ENCODE assay signal across 1 cellular context in the genomic region with DNA sequence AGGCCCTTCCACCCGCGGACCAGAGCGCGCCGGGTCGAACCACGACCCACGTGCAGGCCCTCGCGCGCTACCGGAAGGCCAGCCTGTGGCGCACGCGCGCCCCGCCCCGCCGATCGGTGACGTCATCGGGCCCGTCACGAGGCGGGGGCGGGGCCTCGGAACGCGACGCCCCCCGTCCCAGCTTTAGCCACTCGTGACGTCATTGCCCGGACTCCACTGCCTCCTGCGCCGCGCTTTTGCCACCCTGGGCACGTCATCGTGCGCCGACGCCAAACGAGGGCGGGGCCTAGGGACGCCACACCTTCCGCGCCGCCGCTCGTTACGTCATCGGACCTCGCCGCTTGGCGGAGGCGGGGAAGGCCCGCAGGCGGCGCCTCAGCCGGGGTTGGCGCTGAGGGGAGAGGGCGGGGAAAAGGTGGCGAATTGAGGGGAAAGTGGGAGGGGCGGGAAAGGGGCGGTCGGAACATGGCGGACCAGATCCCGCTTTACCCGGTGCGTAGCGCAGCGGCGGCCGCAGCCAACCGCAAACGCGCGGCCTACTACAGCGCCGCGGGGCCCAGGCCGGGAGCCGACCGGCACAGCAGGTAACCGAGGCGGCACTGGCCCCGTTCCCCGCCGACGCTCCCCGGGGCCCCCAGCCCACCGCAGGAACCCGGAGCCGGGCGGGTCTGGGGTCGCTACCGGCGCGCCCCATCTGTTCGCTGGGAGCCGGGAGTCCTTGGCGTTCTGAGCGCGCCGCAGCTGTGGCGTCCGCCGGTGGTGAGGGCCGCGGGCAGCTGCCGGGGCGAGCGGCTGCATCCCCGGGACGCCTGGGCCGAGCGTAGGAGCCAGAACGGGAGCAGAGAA.
TF ChIP-seq lines count a peak whose summit lies in the region.

Gene ATP9B (plus strand): TSS at position 449 of the 846 bp plus-strand sequence. CDS start 17 bp downstream, at position 466.

TF ChIP-seq in HepG2, 621 proteins besides CTCF, POLR2A, EP300 and RAD21 (continued from another document and continues in another):
- TF ChIP-seq ZBTB14 (CRISPR knock-in tag; IDR thresholded peaks at IDR 0.05): no peak
- TF ChIP-seq, protein P1, sequence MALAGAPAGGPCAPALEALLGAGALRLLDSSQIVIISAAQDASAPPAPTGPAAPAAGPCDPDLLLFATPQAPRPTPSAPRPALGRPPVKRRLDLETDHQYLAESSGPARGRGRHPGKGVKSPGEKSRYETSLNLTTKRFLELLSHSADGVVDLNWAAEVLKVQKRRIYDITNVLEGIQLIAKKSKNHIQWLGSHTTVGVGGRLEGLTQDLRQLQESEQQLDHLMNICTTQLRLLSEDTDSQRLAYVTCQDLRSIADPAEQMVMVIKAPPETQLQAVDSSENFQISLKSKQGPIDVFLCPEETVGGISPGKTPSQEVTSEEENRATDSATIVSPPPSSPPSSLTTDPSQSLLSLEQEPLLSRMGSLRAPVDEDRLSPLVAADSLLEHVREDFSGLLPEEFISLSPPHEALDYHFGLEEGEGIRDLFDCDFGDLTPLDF (CRISPR knock-in tag; IDR thresholded peaks at IDR 0.05): peak; percentile 34; the same call in 1 of the 2 replicates
- peak; percentile 45 for TF ChIP-seq GATAD2A (CRISPR knock-in tag; IDR thresholded peaks at IDR 0.05)
- TF ChIP-seq, protein P2, sequence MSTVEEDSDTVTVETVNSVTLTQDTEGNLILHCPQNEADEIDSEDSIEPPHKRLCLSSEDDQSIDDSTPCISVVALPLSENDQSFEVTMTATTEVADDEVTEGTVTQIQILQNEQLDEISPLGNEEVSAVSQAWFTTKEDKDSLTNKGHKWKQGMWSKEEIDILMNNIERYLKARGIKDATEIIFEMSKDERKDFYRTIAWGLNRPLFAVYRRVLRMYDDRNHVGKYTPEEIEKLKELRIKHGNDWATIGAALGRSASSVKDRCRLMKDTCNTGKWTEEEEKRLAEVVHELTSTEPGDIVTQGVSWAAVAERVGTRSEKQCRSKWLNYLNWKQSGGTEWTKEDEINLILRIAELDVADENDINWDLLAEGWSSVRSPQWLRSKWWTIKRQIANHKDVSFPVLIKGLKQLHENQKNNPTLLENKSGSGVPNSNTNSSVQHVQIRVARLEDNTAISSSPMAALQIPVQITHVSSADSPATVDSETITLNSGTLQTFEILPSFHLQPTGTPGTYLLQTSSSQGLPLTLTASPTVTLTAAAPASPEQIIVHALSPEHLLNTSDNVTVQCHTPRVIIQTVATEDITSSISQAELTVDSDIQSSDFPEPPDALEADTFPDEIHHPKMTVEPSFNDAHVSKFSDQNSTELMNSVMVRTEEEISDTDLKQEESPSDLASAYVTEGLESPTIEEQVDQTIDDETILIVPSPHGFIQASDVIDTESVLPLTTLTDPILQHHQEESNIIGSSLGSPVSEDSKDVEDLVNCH (CRISPR knock-in tag; IDR thresholded peaks at IDR 0.05): 0 out of 2 replicates have a peak, but pooled peaks have one; percentile 48
- no peak for TF ChIP-seq MIER2 (CRISPR knock-in tag; IDR thresholded peaks at IDR 0.05)
- no peak for TF ChIP-seq TEF (CRISPR knock-in tag; IDR thresholded peaks at IDR 0.05)
- peak; percentile 99 for TF ChIP-seq ATF7 (IDR thresholded peaks at IDR 0.05)
- TF ChIP-seq ATF7 (CRISPR knock-in tag; IDR thresholded peaks at IDR 0.05): peak; percentile 98
- no peak for TF ChIP-seq ZUFSP (CRISPR knock-in tag; IDR thresholded peaks at IDR 0.05; ENCODE audit: borderline replicate concordance)
- TF ChIP-seq, protein P3, sequence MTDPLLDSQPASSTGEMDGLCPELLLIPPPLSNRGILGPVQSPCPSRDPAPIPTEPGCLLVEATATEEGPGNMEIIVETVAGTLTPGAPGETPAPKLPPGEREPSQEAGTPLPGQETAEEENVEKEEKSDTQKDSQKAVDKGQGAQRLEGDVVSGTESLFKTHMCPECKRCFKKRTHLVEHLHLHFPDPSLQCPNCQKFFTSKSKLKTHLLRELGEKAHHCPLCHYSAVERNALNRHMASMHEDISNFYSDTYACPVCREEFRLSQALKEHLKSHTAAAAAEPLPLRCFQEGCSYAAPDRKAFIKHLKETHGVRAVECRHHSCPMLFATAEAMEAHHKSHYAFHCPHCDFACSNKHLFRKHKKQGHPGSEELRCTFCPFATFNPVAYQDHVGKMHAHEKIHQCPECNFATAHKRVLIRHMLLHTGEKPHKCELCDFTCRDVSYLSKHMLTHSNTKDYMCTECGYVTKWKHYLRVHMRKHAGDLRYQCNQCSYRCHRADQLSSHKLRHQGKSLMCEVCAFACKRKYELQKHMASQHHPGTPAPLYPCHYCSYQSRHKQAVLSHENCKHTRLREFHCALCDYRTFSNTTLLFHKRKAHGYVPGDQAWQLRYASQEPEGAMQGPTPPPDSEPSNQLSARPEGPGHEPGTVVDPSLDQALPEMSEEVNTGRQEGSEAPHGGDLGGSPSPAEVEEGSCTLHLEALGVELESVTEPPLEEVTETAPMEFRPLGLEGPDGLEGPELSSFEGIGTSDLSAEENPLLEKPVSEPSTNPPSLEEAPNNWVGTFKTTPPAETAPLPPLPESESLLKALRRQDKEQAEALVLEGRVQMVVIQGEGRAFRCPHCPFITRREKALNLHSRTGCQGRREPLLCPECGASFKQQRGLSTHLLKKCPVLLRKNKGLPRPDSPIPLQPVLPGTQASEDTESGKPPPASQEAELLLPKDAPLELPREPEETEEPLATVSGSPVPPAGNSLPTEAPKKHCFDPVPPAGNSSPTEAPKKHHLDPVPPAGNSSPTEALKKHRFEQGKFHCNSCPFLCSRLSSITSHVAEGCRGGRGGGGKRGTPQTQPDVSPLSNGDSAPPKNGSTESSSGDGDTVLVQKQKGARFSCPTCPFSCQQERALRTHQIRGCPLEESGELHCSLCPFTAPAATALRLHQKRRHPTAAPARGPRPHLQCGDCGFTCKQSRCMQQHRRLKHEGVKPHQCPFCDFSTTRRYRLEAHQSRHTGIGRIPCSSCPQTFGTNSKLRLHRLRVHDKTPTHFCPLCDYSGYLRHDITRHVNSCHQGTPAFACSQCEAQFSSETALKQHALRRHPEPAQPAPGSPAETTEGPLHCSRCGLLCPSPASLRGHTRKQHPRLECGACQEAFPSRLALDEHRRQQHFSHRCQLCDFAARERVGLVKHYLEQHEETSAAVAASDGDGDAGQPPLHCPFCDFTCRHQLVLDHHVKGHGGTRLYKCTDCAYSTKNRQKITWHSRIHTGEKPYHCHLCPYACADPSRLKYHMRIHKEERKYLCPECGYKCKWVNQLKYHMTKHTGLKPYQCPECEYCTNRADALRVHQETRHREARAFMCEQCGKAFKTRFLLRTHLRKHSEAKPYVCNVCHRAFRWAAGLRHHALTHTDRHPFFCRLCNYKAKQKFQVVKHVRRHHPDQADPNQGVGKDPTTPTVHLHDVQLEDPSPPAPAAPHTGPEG (CRISPR knock-in tag; IDR thresholded peaks at IDR 0.05): no peak
- TF ChIP-seq MXD1 (CRISPR knock-in tag; IDR thresholded peaks at IDR 0.05): peak; percentile 38
- no peak for TF ChIP-seq ERF (CRISPR knock-in tag; IDR thresholded peaks at IDR 0.05)
- TF ChIP-seq ZNF652 (CRISPR knock-in tag; IDR thresholded peaks at IDR 0.05; ENCODE audit: borderline replicate concordance, low read depth): no peak
- peak; percentile 67 for TF ChIP-seq ZNF883 (CRISPR knock-in tag; IDR thresholded peaks at IDR 0.05; ENCODE audit: not compliant biosample characterization)
- no peak for TF ChIP-seq ZNF460 (CRISPR knock-in tag; IDR thresholded peaks at IDR 0.05; ENCODE audit: borderline replicate concordance)
- TF ChIP-seq ZNF674 (CRISPR knock-in tag; IDR thresholded peaks at IDR 0.05; ENCODE audit: low read depth): peak; percentile 93; the same call in 1 of the 2 replicates
- peak; percentile 96; the same call in 1 of the 2 replicates for TF ChIP-seq ZNF34 (CRISPR knock-in tag; IDR thresholded peaks at IDR 0.05; ENCODE audit: borderline replicate concordance)
- TF ChIP-seq, protein P4, sequence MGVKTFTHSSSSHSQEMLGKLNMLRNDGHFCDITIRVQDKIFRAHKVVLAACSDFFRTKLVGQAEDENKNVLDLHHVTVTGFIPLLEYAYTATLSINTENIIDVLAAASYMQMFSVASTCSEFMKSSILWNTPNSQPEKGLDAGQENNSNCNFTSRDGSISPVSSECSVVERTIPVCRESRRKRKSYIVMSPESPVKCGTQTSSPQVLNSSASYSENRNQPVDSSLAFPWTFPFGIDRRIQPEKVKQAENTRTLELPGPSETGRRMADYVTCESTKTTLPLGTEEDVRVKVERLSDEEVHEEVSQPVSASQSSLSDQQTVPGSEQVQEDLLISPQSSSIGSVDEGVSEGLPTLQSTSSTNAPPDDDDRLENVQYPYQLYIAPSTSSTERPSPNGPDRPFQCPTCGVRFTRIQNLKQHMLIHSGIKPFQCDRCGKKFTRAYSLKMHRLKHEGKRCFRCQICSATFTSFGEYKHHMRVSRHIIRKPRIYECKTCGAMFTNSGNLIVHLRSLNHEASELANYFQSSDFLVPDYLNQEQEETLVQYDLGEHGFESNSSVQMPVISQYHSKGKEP (CRISPR knock-in tag; IDR thresholded peaks at IDR 0.05): no peak
- no peak for TF ChIP-seq ZNF775 (CRISPR knock-in tag; IDR thresholded peaks at IDR 0.05; ENCODE audit: borderline replicate concordance)
- TF ChIP-seq MAFK (conservative IDR thresholded peaks at IDR 0.05 in 1 of 2, IDR thresholded peaks at IDR 0.05 in 1 of 2; ENCODE audit: low read length in 2 of 2): no peak
- TF ChIP-seq ZNF543 (CRISPR knock-in tag; IDR thresholded peaks at IDR 0.05): peak; percentile 58; the same call in 1 of the 2 replicates
- TF ChIP-seq UBTF (CRISPR knock-in tag; IDR thresholded peaks at IDR 0.05): peak; percentile 98
- TF ChIP-seq ATAD3A (CRISPR knock-in tag; IDR thresholded peaks at IDR 0.05): 0 out of 2 replicates have a peak, but pooled peaks have one; percentile 71
- no peak; the same call in 1 of the 2 replicates for TF ChIP-seq ZNF577 (CRISPR knock-in tag; IDR thresholded peaks at IDR 0.05; ENCODE audit: borderline replicate concordance, low read depth)
- peak; percentile 37; the same call in 1 of the 2 replicates for TF ChIP-seq ARHGAP35 (CRISPR knock-in tag; IDR thresholded peaks at IDR 0.05; ENCODE audit: borderline replicate concordance)
- TF ChIP-seq IRX3 (CRISPR knock-in tag; IDR thresholded peaks at IDR 0.05; ENCODE audit: borderline replicate concordance, low read depth): peak; percentile 58; the same call in 1 of the 2 replicates
- TF ChIP-seq PCBP1 (IDR thresholded peaks at IDR 0.05; ENCODE audit: borderline replicate concordance, low read depth, low read length): 0 out of 2 replicates have a peak, but pooled peaks have one; percentile 39
- no peak for TF ChIP-seq ZNF777 (CRISPR knock-in tag; IDR thresholded peaks at IDR 0.05)
- TF ChIP-seq CREB1 (IDR thresholded peaks at IDR 0.05): peak; percentile 100
- peak; percentile 98 for TF ChIP-seq CREB1 (CRISPR knock-in tag; IDR thresholded peaks at IDR 0.05)
- TF ChIP-seq ZNF12 (CRISPR knock-in tag; IDR thresholded peaks at IDR 0.05): no peak
- no peak for TF ChIP-seq NR2F2 (IDR thresholded peaks at IDR 0.05; ENCODE audit: borderline replicate concordance, low read depth)
- peak; percentile 76; the same call in 1 of the 2 replicates for TF ChIP-seq DR1 (CRISPR knock-in tag; IDR thresholded peaks at IDR 0.05)
- TF ChIP-seq REPIN1 (CRISPR knock-in tag; IDR thresholded peaks at IDR 0.05; ENCODE audit: borderline replicate concordance, low read depth): peak; percentile 71
